Comparison of ENCODE assay signal across 20 cellular contexts in genomic region chr15:96049766-96050165, GRCh38.
"Had no signal": no experiment of that assay in that cellular context is flagged by ENCODE, and none has a peak within 500 bp of the region (broad histone marks: within the 10 kb centered on the region; RNA-seq: fewer than 3 reads in every experiment).

No MANE protein-coding gene starts in this region.

- H3K9ac ChIP-seq: SK-N-SH had no signal

- H3K9me3 ChIP-seq: MG63, SK-N-SH had no signal

- H3K27ac ChIP-seq: RWPE1 had no signal

- H3K27me3 ChIP-seq: MG63 had no signal

- DNase-seq: Karpas-422, KG1, MG63, NCI-H1092, NCI-H1105 treated with DMSO at 0.1 percent for 48 hours, NCI-H1417 treated with DMSO at 0.1 percent for 48 hours, NCI-H146, NCI-H1694 treated with DMSO at 0.1 percent for 48 hours, NCI-H1930, NCI-H2081, NCI-H2107, NCI-H2227 treated with DMSO at 0.1 percent for 48 hours, NCI-H510A, NCI-H524 treated with DMSO at 0.1 percent for 48 hours, NCI-H69, NCI-H774, SHP77, SK-N-SH had no signal

- ATAC-seq: Panc1 had no signal

- H3K9me2 ChIP-seq: SK-N-SH had no signal

- H3K4me3 ChIP-seq: MG63 had no signal

- H3K36me3 ChIP-seq: MG63 had no signal

- H3K4me2 ChIP-seq: SK-N-SH had no signal
